ENCODE assay signal across 1 cellular context in the genomic region with DNA sequence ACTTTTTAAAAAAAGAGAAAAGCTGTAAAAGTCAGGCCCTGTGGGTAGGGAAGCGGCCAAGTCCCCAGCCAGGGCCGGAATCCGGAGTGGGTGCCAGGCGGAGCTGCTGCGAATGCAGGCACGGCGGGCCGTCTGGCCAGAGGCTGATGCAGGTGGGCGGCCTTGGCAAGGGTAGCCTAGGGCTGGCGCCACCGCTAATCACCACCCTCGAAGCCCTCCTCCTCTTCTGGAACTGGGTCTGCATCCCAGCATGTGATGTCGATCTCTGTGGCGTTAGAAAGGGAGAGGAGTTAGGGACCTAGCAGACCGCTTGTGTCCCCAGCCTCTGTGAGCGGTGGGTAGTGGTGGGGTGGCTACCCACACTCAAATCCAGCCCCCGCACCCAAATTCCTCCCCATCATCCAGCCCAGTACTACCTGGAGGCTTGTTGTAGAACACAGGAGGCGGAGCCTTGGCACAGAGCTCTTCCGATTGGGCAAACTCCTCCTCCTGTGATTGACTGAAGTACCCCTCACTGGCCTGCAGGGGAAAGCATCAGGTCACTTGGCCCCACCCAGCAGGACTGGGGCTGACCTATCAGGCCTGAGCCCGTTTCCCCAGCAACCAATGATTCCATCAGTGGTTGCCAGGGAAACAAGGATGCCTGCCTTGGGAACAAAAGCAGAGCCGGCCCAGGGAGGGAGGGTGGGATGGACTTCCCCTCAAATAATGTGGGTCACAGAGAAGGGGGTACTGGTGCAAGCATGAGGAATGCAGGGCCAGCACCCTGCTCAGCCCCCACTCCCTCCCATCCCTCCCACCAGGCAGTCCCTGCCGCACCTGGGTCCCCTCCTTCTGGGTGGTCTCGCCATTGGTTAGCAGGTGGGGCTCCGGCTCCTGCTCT.
TF ChIP-seq lines count a peak whose summit lies in the region.

No MANE protein-coding gene starts in this region.

TF ChIP-seq in H1, 55 proteins besides CTCF, POLR2A, EP300 and RAD21:
- TF ChIP-seq RFX5 (IDR thresholded peaks at IDR 0.05; ENCODE audit: borderline replicate concordance, low read depth, low read length), result peak; percentile 86
- TF ChIP-seq POLR2AphosphoS5 (IDR thresholded peaks at IDR 0.05; ENCODE audit: low read depth, low read length), result 0 out of 2 replicates have a peak, but pooled peaks have one; percentile 45
- TF ChIP-seq, protein P1, sequence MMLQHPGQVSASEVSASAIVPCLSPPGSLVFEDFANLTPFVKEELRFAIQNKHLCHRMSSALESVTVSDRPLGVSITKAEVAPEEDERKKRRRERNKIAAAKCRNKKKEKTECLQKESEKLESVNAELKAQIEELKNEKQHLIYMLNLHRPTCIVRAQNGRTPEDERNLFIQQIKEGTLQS (IDR thresholded peaks at IDR 0.05; ENCODE audit: insufficient read depth, low read depth, low read length), result no peak
- TF ChIP-seq SIX5 (IDR thresholded peaks at IDR 0.05; ENCODE audit: low read depth, low read length), result no peak
- TF ChIP-seq SP1 (IDR thresholded peaks at IDR 0.05; ENCODE audit: low read depth, low read length), result peak; percentile 91
- peak; percentile 29 to 87; a peak in 2 of 4 replicates for TF ChIP-seq SIN3A (conservative IDR thresholded peaks at IDR 0.05 in 1 of 2, IDR thresholded peaks at IDR 0.05 in 1 of 2; ENCODE audit: low read depth in 1 of 2, low read length in 2 of 2)
- TF ChIP-seq CREB1 (IDR thresholded peaks at IDR 0.05), result peak; percentile 68; the same call in 1 of the 2 replicates
- TF ChIP-seq HDAC2 (IDR thresholded peaks at IDR 0.05; ENCODE audit: borderline replicate concordance in 1 of 2, low read depth in 2 of 2, low read length in 2 of 2), result no peak
- peak; percentile 45 for TF ChIP-seq CEBPB (IDR thresholded peaks at IDR 0.05; ENCODE audit: low read depth, low read length)
TF ChIP-seq in H1: peak in this region for 6.
